In genomic region chr16:49559242-49559641, GRCh38 we compare ENCODE assay signal across 21 cellular contexts.
DNase-seq lines count a peak whose midpoint lies in the region; ATAC-seq, FAIRE-seq and TF ChIP-seq lines count a peak whose summit lies in the region.
"Had no signal": no experiment of that assay in that cellular context is flagged by ENCODE, and none has a peak within 500 bp of the region (broad histone marks: within the 10 kb centered on the region; RNA-seq: fewer than 3 reads in every experiment).

No MANE protein-coding gene starts in this region.

- H3K23ac ChIP-seq in mesendoderm (ENCODE audit: low read length): no peak overlapping the region

- DNase-seq in DMS 273 (lab: John Stamatoyannopoulos, UW; ENCODE audit: unreplicated experiment): peak; percentile 70
- DNase-seq in NCI-H2171 treated with DMSO at 0.1 percent for 48 hours (lab: John Stamatoyannopoulos, UW): peak; percentile 65
- peak; percentile 16 for DNase-seq in NCI-H82 treated with DMSO at 0.1 percent for 48 hours (lab: John Stamatoyannopoulos, UW; ENCODE audit: unreplicated experiment)
- DNase-seq in mesendoderm: peak; percentile 59
- no peak for DNase-seq in HepG2 (ENCODE audit: low spot score)
- no peak for DNase-seq in DMS53 treated with DMSO at 0.1 percent for 48 hours (lab: John Stamatoyannopoulos, UW; ENCODE audit: unreplicated experiment)
- no peak for DNase-seq in uterus
- DNase-seq: CD8-positive, alpha-beta memory T cell; COR-L47; DMS53; HCEC 1CT; IMR-90 had no signal

- no peak for FAIRE-seq in HepG2 (lab: Jason Lieb, UNC)
- FAIRE-seq: G401.6, GM12891, GM19239, H54, K562 had no signal

- CTCF ChIA-PET in HepG2 (lab: Yijun Ruan, JAX; ENCODE audit: low intra/inter-chr PET ratio, low total read pairs): no interaction called here

- no peak overlapping the region for H2AFZ ChIP-seq in HepG2 (ENCODE audit: low read length)
- H2AFZ ChIP-seq: GM23338 had no signal

- H3K9ac ChIP-seq in mesendoderm (ENCODE audit: low read length) (no peak overlapping the region), HepG2 (ENCODE audit: insufficient read depth, low read depth, low read length) (no peak overlapping the region)
- H3K9ac ChIP-seq: BLaER1 treated with 17β-estradiol and CSF1 and Interleukin-3, amounts not matched to agents 10 nM and 100 nM had no signal

- H2BK5ac ChIP-seq in mesendoderm (ENCODE audit: low read length): no peak overlapping the region

- TF ChIP-seq POLR2A in HepG2 (IDR thresholded peaks at IDR 0.05; ENCODE audit: insufficient read depth in 1 of 2, low read depth in 2 of 2, low read length in 2 of 2) (no peak), uterus (IDR thresholded peaks at IDR 0.05) (no peak)

- in situ Hi-C loops in HepG2 (cut with HindIII; ENCODE audit: extremely low pct_ligation_motif_present, low pct_unique_long_range_greater_than_20kb): no loop called here

- H3K18ac ChIP-seq in mesendoderm (ENCODE audit: low read length): no peak overlapping the region

- no peak overlapping the region for H2AK5ac ChIP-seq in mesendoderm (ENCODE audit: low read length)

- TF ChIP-seq EP300 in HepG2 (IDR thresholded peaks at IDR 0.05; ENCODE audit: low read depth in 2 of 2, low read length in 2 of 2): no peak
- no peak for TF ChIP-seq EP300 in HepG2 (CRISPR knock-in tag; IDR thresholded peaks at IDR 0.05; ENCODE audit: borderline replicate concordance)

- no peak for TF ChIP-seq CTCF in HepG2 (CRISPR knock-in tag; IDR thresholded peaks at IDR 0.05)
- no peak for TF ChIP-seq CTCF in uterus (IDR thresholded peaks at IDR 0.05)

- no peak overlapping the region for H2BK15ac ChIP-seq in mesendoderm (replicated peaks; ENCODE audit: low read depth)

- H3K79me2 ChIP-seq in mesendoderm (ENCODE audit: control insufficient read depth, insufficient read depth, low read length) (no peaks in the 10 kb centered on the region), HepG2 (ENCODE audit: insufficient read depth, low read length) (no peaks in the 10 kb centered on the region)

- POLR2A ChIA-PET in HepG2 (lab: Yijun Ruan, JAX): no interaction called here

- H2BK120ac ChIP-seq in mesendoderm (ENCODE audit: low read depth, low read length): no peak overlapping the region

- H3K36me3 ChIP-seq in mesendoderm (ENCODE audit: control insufficient read depth, insufficient read depth, low read length) (no peaks in the 10 kb centered on the region), HepG2 (replicated peaks in 1 of 2; ENCODE audit: control insufficient read depth in 1 of 2, insufficient read depth in 2 of 2, low read length in 2 of 2) (no peaks in the 10 kb centered on the region), uterus (no peaks in the 10 kb centered on the region)

- no peaks in the 10 kb centered on the region for H3K27me3 ChIP-seq in mesendoderm (ENCODE audit: insufficient read depth, low read length, poor library complexity)
- 0 out of 5 replicates have a peak, but pooled peaks cover 0 to 8% of the 10 kb centered on the region in 2 experiments for H3K27me3 ChIP-seq in HepG2 (ENCODE audit: control insufficient read depth in 1 of 2, insufficient read depth in 2 of 2, low read length in 2 of 2)
- no peaks in the 10 kb centered on the region for H3K27me3 ChIP-seq in uterus
- H3K27me3 ChIP-seq: BLaER1 treated with 17β-estradiol and CSF1 and Interleukin-3, amounts not matched to agents 10 nM and 100 nM had no signal

- no peak overlapping the region for H4K5ac ChIP-seq in mesendoderm (ENCODE audit: low read length)

- H3K4me3 ChIP-seq in mesendoderm (ENCODE audit: low read length): no peak overlapping the region
- H3K4me3 ChIP-seq in HepG2 (replicated peaks in 1 of 3; ENCODE audit: insufficient read depth in 1 of 3, low read depth in 2 of 3, low read length in 3 of 3): no peak overlapping the region
- H3K4me3 ChIP-seq in uterus: no peak overlapping the region
- H3K4me3 ChIP-seq: BLaER1 treated with 17β-estradiol and CSF1 and Interleukin-3, amounts not matched to agents 10 nM and 100 nM; GM23338; K562 had no signal

- no peak for ATAC-seq in HepG2
- ATAC-seq in GM21576 (IDR thresholded peaks at IDR 0.05; ENCODE audit: unreplicated experiment): no peak
- ATAC-seq: GM23338, K562 had no signal

- H3K27ac ChIP-seq in mesendoderm (ENCODE audit: low read depth, low read length): no peak overlapping the region
- H3K27ac ChIP-seq in HepG2 (ENCODE audit: extremely low read length, insufficient read depth, low read length): no peak overlapping the region
- H3K27ac ChIP-seq in uterus: no peak overlapping the region
- H3K27ac ChIP-seq: BLaER1 treated with 17β-estradiol and CSF1 and Interleukin-3, amounts not matched to agents 10 nM and 100 nM; HL-60 had no signal

- H3K4ac ChIP-seq in mesendoderm (ENCODE audit: low read depth, low read length): no peak overlapping the region

- intact Hi-C loops in HepG2 (cut with micrococcal nuclease; ENCODE audit: unreplicated experiment): loop anchor here (5.0 kb wide), 1 partner anchor 363 kb away; no protein-coding TSS in a partner anchor
- intact Hi-C loops in uterus (cut with DNase I; ENCODE audit: low total_unique reads): no loop called here

- H3K79me1 ChIP-seq in mesendoderm (ENCODE audit: low read length): peaks cover 4% of the 10 kb centered on the region

- WGBS in mesendoderm (ENCODE audit: extremely low coverage, insufficient coverage, low lambda C conversion rate): no CpG with 5 or more reads among the region's 4 CpGs
- 23% methylated on average over 4 of the region's 4 CpGs for WGBS in HepG2 (ENCODE audit: low lambda C conversion rate)

- no TSS peak for BruUV-seq in HepG2 (replicated peaks; lab: Mats Ljungman, UMichigan)

- TF ChIP-seq RAD21 in HepG2 (CRISPR knock-in tag; IDR thresholded peaks at IDR 0.05): no peak

- H3K9me3 ChIP-seq in HepG2 (ENCODE audit: low read length) (no peaks in the 10 kb centered on the region), uterus (no peaks in the 10 kb centered on the region)
- H3K9me3 ChIP-seq: BLaER1 treated with 17β-estradiol and CSF1 and Interleukin-3, amounts not matched to agents 10 nM and 100 nM had no signal

- peaks cover 28% of the 10 kb centered on the region for H3K4me1 ChIP-seq in mesendoderm (ENCODE audit: control insufficient read depth, low read depth, low read length)
- no peaks in the 10 kb centered on the region for H3K4me1 ChIP-seq in HepG2 (ENCODE audit: insufficient read depth, low read length)
- H3K4me1 ChIP-seq in uterus: no peaks in the 10 kb centered on the region

- H3K4me2 ChIP-seq in mesendoderm (ENCODE audit: low read length): no peak overlapping the region
- no peak overlapping the region for H3K4me2 ChIP-seq in HepG2 (ENCODE audit: low read depth, low read length)
- H3K4me2 ChIP-seq: BLaER1 treated with 17β-estradiol and CSF1 and Interleukin-3, amounts not matched to agents 10 nM and 100 nM; GM23338 had no signal

- H3K56ac ChIP-seq in mesendoderm (ENCODE audit: low read length): no peak overlapping the region

- no peaks in the 10 kb centered on the region for H4K20me1 ChIP-seq in HepG2 (ENCODE audit: insufficient read depth, low read length)

- H4K8ac ChIP-seq in mesendoderm (ENCODE audit: low read depth, low read length): no peak overlapping the region

TF ChIP-seq in HepG2, 621 proteins besides CTCF, POLR2A, EP300 and RAD21:
- no peak for TF ChIP-seq ELF1 (CRISPR knock-in tag; IDR thresholded peaks at IDR 0.05)
- no peak for TF ChIP-seq ZNF557 (CRISPR knock-in tag; IDR thresholded peaks at IDR 0.05)
- TF ChIP-seq ZNF34 (CRISPR knock-in tag; IDR thresholded peaks at IDR 0.05; ENCODE audit: borderline replicate concordance): no peak

Comparison
In these comparisons a context has a peak if more than half of its experiments do, and no peak if none do; other contexts are left out.
1. DNase-seq: peak in DMS 273 (single experiment), NCI-H2171 treated with DMSO at 0.1 percent for 48 hours (single experiment), NCI-H82 treated with DMSO at 0.1 percent for 48 hours (single experiment) and mesendoderm (single experiment); none in HepG2 (single experiment), DMS53 treated with DMSO at 0.1 percent for 48 hours (single experiment) and uterus (0 of 2).